ENCODE assay signal across 14 cellular contexts in genomic region chr14:92693998-92694780, GRCh38. TPM values are rescaled to one million over a fixed set of nuclear protein-coding genes. Genes with fewer than 3 reads are reported as not detected.
DNase-seq lines count a peak whose midpoint lies in the region; ATAC-seq, FAIRE-seq and TF ChIP-seq lines count a peak whose summit lies in the region.
"Had no signal": no experiment of that assay in that cellular context is flagged by ENCODE, and none has a peak within 500 bp of the region (broad histone marks: within the 10 kb centered on the region; RNA-seq: fewer than 3 reads in every experiment).

No MANE protein-coding gene starts in this region.

- intact Hi-C loops in left colon (cut with DNase I, micrococcal nuclease), result no loop called here

- ATAC-seq in activated T-helper 17 cell treated with anti-CD3 and anti-CD28 coated beads, Interleukin-2, amount 50 U/mL, for 72 hours (replicated peaks), result peak; percentile 72
- no peak for ATAC-seq in left colon
- ATAC-seq: heart right ventricle, mucosa of descending colon had no signal

- H3K4me1 Mint-ChIP-seq in activated T-helper 17 cell treated with anti-CD3 and anti-CD28 coated beads, Interleukin-2, amount 50 U/mL, for 72 hours, result peaks cover 5% of the 10 kb centered on the region
- peaks cover 13% of the 10 kb centered on the region for H3K4me1 Mint-ChIP-seq in nephron progenitor cell

- no peaks in the 10 kb centered on the region for H3K9me3 Mint-ChIP-seq in activated T-helper 17 cell treated with anti-CD3 and anti-CD28 coated beads, Interleukin-2, amount 50 U/mL, for 72 hours
- no peaks in the 10 kb centered on the region for H3K9me3 Mint-ChIP-seq in nephron progenitor cell

- H3K36me3 Mint-ChIP-seq in activated T-helper 17 cell treated with anti-CD3 and anti-CD28 coated beads, Interleukin-2, amount 50 U/mL, for 72 hours (ENCODE audit: low read depth), result no peaks in the 10 kb centered on the region
- no peaks in the 10 kb centered on the region for H3K36me3 Mint-ChIP-seq in nephron progenitor cell (ENCODE audit: low read depth)

- H3K27ac Mint-ChIP-seq in activated T-helper 17 cell treated with anti-CD3 and anti-CD28 coated beads, Interleukin-2, amount 50 U/mL, for 72 hours, result no peak overlapping the region
- peak overlapping the region; percentile 15 for H3K27ac Mint-ChIP-seq in nephron progenitor cell

- no peak for FAIRE-seq in frontal cortex (lab: Jason Lieb, UNC)
- FAIRE-seq: H1 had no signal

- no peak for TF ChIP-seq CTCF in nephron progenitor cell (IDR thresholded peaks at IDR 0.05)

- DNase-seq in NCI-H2196 (lab: John Stamatoyannopoulos, UW; ENCODE audit: unreplicated experiment) (peak; percentile 3), NCI-H2196 treated with DMSO at 0.1 percent for 48 hours (lab: John Stamatoyannopoulos, UW; ENCODE audit: unreplicated experiment) (no peak), NCI-H1092 (lab: John Stamatoyannopoulos, UW) (peak; percentile 56), nephron progenitor cell (no peak), frontal cortex (ENCODE audit: low spot score in 2 of 2) (no peak), NCI-H526 treated with DMSO at 0.1 percent for 48 hours (lab: John Stamatoyannopoulos, UW) (no peak), left colon (no peak)
- DNase-seq: activated gamma-delta T cell, cortex of kidney, heart right ventricle, KG1 had no signal

- H3K27me3 Mint-ChIP-seq in activated T-helper 17 cell treated with anti-CD3 and anti-CD28 coated beads, Interleukin-2, amount 50 U/mL, for 72 hours, result no peaks in the 10 kb centered on the region
- H3K27me3 Mint-ChIP-seq in nephron progenitor cell (ENCODE audit: low read depth, poor library complexity), result peaks cover 60% of the 10 kb centered on the region

- H3K4me3 Mint-ChIP-seq in activated T-helper 17 cell treated with anti-CD3 and anti-CD28 coated beads, Interleukin-2, amount 50 U/mL, for 72 hours, result no peak overlapping the region
- H3K4me3 Mint-ChIP-seq in nephron progenitor cell, result no peak overlapping the region

RNA-seq across cellular contexts. Expression of gene LGMN, which starts 54.2 kb away (rescaled TPM):
- 10 to 100 TPM in 1 of 2 donors, 1 to 10 TPM in 1; 3.6 to 16.5 TPM for total RNA-seq in activated T-helper 17 cell treated with anti-CD3 and anti-CD28 coated beads, Interleukin-2, amount 50 U/mL, for 72 hours
- total RNA-seq in frontal cortex (28.9 TPM), left colon (100 to 1,000 TPM in 1 of 2 donors, 10 to 100 TPM in 1; 70.8 to 125 TPM)

Comparison
In these comparisons a context has a peak if more than half of its experiments do, and no peak if none do; other contexts are left out.
1. DNase-seq: peak in NCI-H2196 (single experiment) and NCI-H1092 (single experiment); none in NCI-H2196 treated with DMSO at 0.1 percent for 48 hours (single experiment), nephron progenitor cell (single experiment), frontal cortex (0 of 2), NCI-H526 treated with DMSO at 0.1 percent for 48 hours (single experiment) and left colon (0 of 2).